ENCODE assay signal across 27 cellular contexts in the genomic region with DNA sequence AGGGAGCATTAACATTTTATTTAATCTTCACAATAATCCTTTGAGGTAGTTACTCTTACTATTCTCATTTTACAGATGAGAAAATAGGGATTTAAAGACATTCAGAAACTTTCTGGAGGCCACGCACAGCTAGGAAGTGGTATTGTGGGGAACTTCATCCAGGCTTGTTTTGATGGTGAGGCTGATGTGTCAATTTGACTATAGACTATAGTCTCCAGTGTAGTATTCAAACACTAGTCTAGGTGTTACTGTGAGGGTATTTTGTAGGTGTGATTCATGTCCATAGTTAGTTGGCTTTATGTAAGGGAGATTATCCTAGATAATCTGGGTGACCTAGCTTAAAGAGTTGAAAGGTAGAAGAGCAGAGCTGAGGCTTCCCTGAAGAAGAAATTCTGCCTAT.
"Had no signal": no experiment of that assay in that cellular context is flagged by ENCODE, and none has a peak within 500 bp of the region (broad histone marks: within the 10 kb centered on the region; RNA-seq: fewer than 3 reads in every experiment).

No MANE protein-coding gene starts in this region.

- H3K4me3 Mint-ChIP-seq: effector memory CD8-positive, alpha-beta T cell; immature natural killer cell; naive thymus-derived CD8-positive, alpha-beta T cell; nephron progenitor cell; stimulated activated naive B cell treated with anti-CD40 and anti-IgM and Interleukin-4, amounts not matched to agents 10 μg/mL and 1 μg/mL and 100 μg/mL, for 72 hours; type B pancreatic cell had no signal

- H3K9me3 Mint-ChIP-seq: effector memory CD8-positive, alpha-beta T cell; nephron progenitor cell; type B pancreatic cell had no signal

- H3K4me3 ChIP-seq: colonic mucosa, esophagus squamous epithelium, heart right ventricle, lower lobe of right lung, prostate gland, right atrium auricular region, sigmoid colon, testis, tibial artery had no signal

- H3K36me3 ChIP-seq: colonic mucosa, esophagus squamous epithelium, heart right ventricle, lower lobe of right lung, prostate gland, right atrium auricular region, sigmoid colon, tibial artery had no signal

- H3K27ac Mint-ChIP-seq: effector memory CD8-positive, alpha-beta T cell; immature natural killer cell; naive thymus-derived CD8-positive, alpha-beta T cell; nephron progenitor cell; stimulated activated naive B cell treated with anti-CD40 and anti-IgM and Interleukin-4, amounts not matched to agents 10 μg/mL and 1 μg/mL and 100 μg/mL, for 72 hours; type B pancreatic cell had no signal

- H3K27me3 ChIP-seq: colonic mucosa, esophagus squamous epithelium, heart right ventricle, right atrium auricular region, sigmoid colon, testis, tibial artery had no signal

- FAIRE-seq: endometrium had no signal

- H3K4me1 ChIP-seq: colonic mucosa, heart right ventricle, lower lobe of right lung, prostate gland, right atrium auricular region, testis had no signal

- H3K27me3 Mint-ChIP-seq: effector memory CD8-positive, alpha-beta T cell; stimulated activated naive B cell treated with anti-CD40 and anti-IgM and Interleukin-4, amounts not matched to agents 10 μg/mL and 1 μg/mL and 100 μg/mL, for 72 hours; type B pancreatic cell had no signal

- H3K27ac ChIP-seq: colonic mucosa, heart right ventricle, lower lobe of right lung, prostate gland, right atrium auricular region, sigmoid colon, testis, tibial artery had no signal

- H3K36me3 Mint-ChIP-seq: immature natural killer cell; naive thymus-derived CD8-positive, alpha-beta T cell; stimulated activated naive B cell treated with anti-CD40 and anti-IgM and Interleukin-4, amounts not matched to agents 10 μg/mL and 1 μg/mL and 100 μg/mL, for 72 hours; type B pancreatic cell had no signal

- H3K4me1 Mint-ChIP-seq: naive thymus-derived CD8-positive, alpha-beta T cell; stimulated activated naive B cell treated with anti-CD40 and anti-IgM and Interleukin-4, amounts not matched to agents 10 μg/mL and 1 μg/mL and 100 μg/mL, for 72 hours had no signal

- ATAC-seq: effector memory CD8-positive, alpha-beta T cell; heart right ventricle; left colon; left ventricle myocardium superior; lower lobe of right lung; naive thymus-derived CD8-positive, alpha-beta T cell; stimulated activated naive B cell treated with anti-CD40 and anti-IgM and Interleukin-4, amounts not matched to agents 10 μg/mL and 1 μg/mL and 100 μg/mL, for 72 hours had no signal

- DNase-seq: colonic mucosa; effector memory CD8-positive, alpha-beta T cell; esophagus squamous epithelium; foreskin melanocyte; glutamatergic neuron; heart right ventricle; hypothalamus; immature natural killer cell; islet precursor cell; kidney glomerular epithelial cell; left colon; left ventricle myocardium superior; lower lobe of right lung; naive thymus-derived CD8-positive, alpha-beta T cell; nephron progenitor cell; nucleus accumbens; sigmoid colon; stimulated activated CD4-positive, alpha-beta T cell treated with anti-CD3 and anti-CD28 coated beads, Interleukin-2, amount 100 ng/mL, for 24 hours; stimulated activated CD4-positive, alpha-beta T cell treated with anti-CD3 and anti-CD28 coated beads, Interleukin-4, amount 100 ng/mL, for 4 hours; stimulated activated naive B cell treated with anti-CD40 and anti-IgM and Interleukin-4, amounts not matched to agents 10 μg/mL and 1 μg/mL and 100 μg/mL, for 72 hours; substantia nigra; testis; tibial artery had no signal

- H3K9me3 ChIP-seq: colonic mucosa, esophagus squamous epithelium, lower lobe of right lung, prostate gland, right atrium auricular region, sigmoid colon, testis, tibial artery had no signal
